In genomic region chr6:158157064-158157764, GRCh38 we compare ENCODE assay signal across 22 cellular contexts. TPM values are rescaled to one million over a fixed set of nuclear protein-coding genes. Genes with fewer than 3 reads are reported as not detected.
DNase-seq lines count a peak whose midpoint lies in the region; ATAC-seq, FAIRE-seq and TF ChIP-seq lines count a peak whose summit lies in the region.
"Had no signal": no experiment of that assay in that cellular context is flagged by ENCODE, and none has a peak within 500 bp of the region (broad histone marks: within the 10 kb centered on the region; RNA-seq: fewer than 3 reads in every experiment).

No MANE protein-coding gene starts in this region.

- CTCF ChIA-PET in K562 (lab: Yijun Ruan, JAX; ENCODE audit: low intra/inter-chr PET ratio), result no interaction called here

- no peaks in the 10 kb centered on the region for H3K4me1 ChIP-seq in K562 (replicated peaks in 1 of 2; ENCODE audit: control insufficient read depth in 2 of 2, insufficient read depth in 2 of 2, low read length in 2 of 2)
- H3K4me1 ChIP-seq: A549 had no signal

- no peak overlapping the region for H2AFZ ChIP-seq in K562 (ENCODE audit: low read depth, low read length)
- H2AFZ ChIP-seq: GM23338, PC-9 had no signal

- H3K9me3 ChIP-seq in K562 (replicated peaks; ENCODE audit: control insufficient read depth, insufficient read depth, low read depth, low read length), result no peaks in the 10 kb centered on the region
- H3K9me3 ChIP-seq: A549; BLaER1 treated with 17β-estradiol and CSF1 and Interleukin-3, amounts not matched to agents 10 nM and 100 nM had no signal

- TF ChIP-seq RAD21 in K562 (CRISPR knock-in tag; conservative IDR thresholded peaks at IDR 0.05 in 1 of 2, IDR thresholded peaks at IDR 0.05 in 1 of 2), result no peak

- POLR2A ChIA-PET in K562 (lab: Yijun Ruan, JAX), result interaction anchor here (0.9 kb wide), 1 partner anchor 10 kb away, joined by 3 read pairs; no protein-coding TSS in a partner anchor

- intact Hi-C loops in K562 (cut with micrococcal nuclease), result no loop called here
- intact Hi-C loops in left colon (cut with DNase I, micrococcal nuclease), result no loop called here

- no peaks in the 10 kb centered on the region for H3K79me2 ChIP-seq in K562 (ENCODE audit: control insufficient read depth, insufficient read depth, low read length)

- no TSS peak for BruUV-seq in K562 (replicated peaks; lab: Mats Ljungman, UMichigan)

- no peaks in the 10 kb centered on the region for H3K9me1 ChIP-seq in K562 (ENCODE audit: control insufficient read depth, insufficient read depth, low read length)

- no peak for TF ChIP-seq EP300 in K562 (IDR thresholded peaks at IDR 0.05; ENCODE audit: low read length)

- no peaks in the 10 kb centered on the region for H3K27me3 ChIP-seq in K562 (ENCODE audit: control insufficient read depth in 2 of 2, insufficient read depth in 2 of 2, low read length in 2 of 2)
- H3K27me3 ChIP-seq: BLaER1 treated with 17β-estradiol and CSF1 and Interleukin-3, amounts not matched to agents 10 nM and 100 nM had no signal

- in situ Hi-C loops in K562 (cut with MboI), result no loop called here

- peak; percentile 55 for FAIRE-seq in D721Med (lab: Jason Lieb, UNC)
- no peak for FAIRE-seq in K562 (lab: Jason Lieb, UNC)
- no peak for FAIRE-seq in GM12891 (lab: Jason Lieb, UNC)
- FAIRE-seq: A549, GM12892 had no signal

- WGBS in K562 (ENCODE audit: insufficient coverage, low coverage, missing lambda C conversion rate), result 44% methylated on average over 5 of the region's 5 CpGs

- TF ChIP-seq CTCF in D721Med (IDR thresholded peaks at IDR 0.05; ENCODE audit: insufficient read depth, missing control alignments) (no peak), K562 (IDR thresholded peaks at IDR 0.05 in 2 of 3, conservative IDR thresholded peaks at IDR 0.05 in 1 of 3; ENCODE audit: insufficient read depth in 2 of 3, low read depth in 1 of 3, low read length in 3 of 3) (no peak)

- H3K4me3 ChIP-seq in K562, result no peak overlapping the region
- H3K4me3 ChIP-seq: A549; BLaER1 treated with 17β-estradiol and CSF1 and Interleukin-3, amounts not matched to agents 10 nM and 100 nM; GM23338; PC-9 had no signal

- DNase-seq in D721Med (ENCODE audit: insufficient read length, low spot score) (no peak), HT1080 (ENCODE audit: low read depth) (peak; percentile 7), NOMO-1 (lab: John Stamatoyannopoulos, UW; ENCODE audit: unreplicated experiment in 2 of 2) (peak; percentile 57 to 69), K562 (ENCODE audit: extremely low read depth in 1 of 4, low spot score in 3 of 4) (peak in 1 of 4 experiments; percentile 12), NCI-H1417 (lab: John Stamatoyannopoulos, UW) (no peak), GM12891 (ENCODE audit: insufficient read length, low spot score) (no peak), left colon (no peak)
- DNase-seq: CD8-positive, alpha-beta T cell; DMS79 treated with DMSO at 0.1 percent for 48 hours; H9; NCI-H1105 treated with DMSO at 0.1 percent for 48 hours; NCI-H2029; NCI-H446 treated with DMSO at 0.1 percent for 48 hours; NCI-H526 treated with DMSO at 0.1 percent for 48 hours; PC-9; T-helper 1 cell had no signal

- no peaks in the 10 kb centered on the region for H3K36me3 ChIP-seq in K562 (ENCODE audit: control insufficient read depth, insufficient read depth, low read length)

- H3K4me2 ChIP-seq in K562 (ENCODE audit: insufficient read depth, low read length), result no peak overlapping the region
- H3K4me2 ChIP-seq: A549, GM23338, PC-9 had no signal

- no peak for TF ChIP-seq POLR2A in K562 (conservative IDR thresholded peaks at IDR 0.05)
- TF ChIP-seq POLR2A in GM12891 (IDR thresholded peaks at IDR 0.05; ENCODE audit: low read depth, low read length), result no peak

- no peak overlapping the region for H3K27ac ChIP-seq in K562 (ENCODE audit: extremely low read depth, low read depth, low read length)
- H3K27ac ChIP-seq: A549; BLaER1 treated with 17β-estradiol and CSF1 and Interleukin-3, amounts not matched to agents 10 nM and 100 nM; PC-9 had no signal

- H3K9ac ChIP-seq in K562 (ENCODE audit: insufficient read depth in 1 of 2, low read depth in 2 of 2, low read length in 2 of 2), result no peak overlapping the region
- H3K9ac ChIP-seq: BLaER1 treated with 17β-estradiol and CSF1 and Interleukin-3, amounts not matched to agents 10 nM and 100 nM had no signal

- ATAC-seq in K562 (no peak), GM21447 (IDR thresholded peaks at IDR 0.05; ENCODE audit: unreplicated experiment) (no peak), left colon (no peak)
- ATAC-seq: A549; CD8-positive, alpha-beta T cell; GM23338; Right ventricle myocardium inferior had no signal

- H4K20me1 ChIP-seq in K562 (replicated peaks; ENCODE audit: control insufficient read depth, insufficient read depth, low read length), result no peaks in the 10 kb centered on the region

TF ChIP-seq in K562, 482 proteins besides CTCF, POLR2A, EP300 and RAD21 (continues in another document):
- TF ChIP-seq RBM25 (IDR thresholded peaks at IDR 0.05; ENCODE audit: low read depth, low read length, severe bottlenecking), result peak; percentile 43

TF ChIP-seq in GM12891, 5 proteins besides CTCF, POLR2A, EP300 and RAD21:
- TF ChIP-seq PAX5 (IDR thresholded peaks at IDR 0.05; ENCODE audit: insufficient read depth, low read length, severe bottlenecking), result no peak
- TF ChIP-seq TAF1 (IDR thresholded peaks at IDR 0.05; ENCODE audit: low read depth, low read length), result no peak
- TF ChIP-seq SPI1 (IDR thresholded peaks at IDR 0.05; ENCODE audit: low read depth, low read length), result no peak
TF ChIP-seq in GM12891: peak in this region for 0.

RNA-seq across cellular contexts. Expression of gene SERAC1, which starts 10.8 kb away (rescaled TPM):
- total RNA-seq in HT1080 (2014; rRNA removed; shearing (Covaris generic)), result 3.5 and 4.3 TPM in 2 replicates
- polyA plus RNA-seq in HT1080 (2015; cell fraction: cytosol; rRNA removed), result 4.1 and 4.6 TPM in 2 replicates
- 4.9 TPM in 2 replicates for polyA plus RNA-seq in HT1080 (2015; cell fraction: nucleus; rRNA removed)
- 4.6 and 10.9 TPM in 2 replicates for total RNA-seq in K562 (2011; cell fraction: chromatin; rRNA removed; ENCODE audit: low replicate concordance)
- total RNA-seq in K562 (2011; cell fraction: nucleolus; rRNA removed), result 2.8 and 3.8 TPM in 2 replicates
- 5.1 and 11.2 TPM in 2 replicates for total RNA-seq in K562 (2011; cell fraction: nucleoplasm; rRNA removed)
- 2.2 and 2.8 TPM in 2 replicates for total RNA-seq in K562 (2014; rRNA removed)
- total RNA-seq in K562 (2014; rRNA removed; fragmentation: Illumina TruSeq; extraction: Trizol), result 3.5 and 4.4 TPM in 2 replicates
- 2.9 and 3.6 TPM in 2 replicates for total RNA-seq in K562 (2015; rRNA removed; fragmentation: Illumina TruSeq; extraction: Trizol)
- total RNA-seq in K562 (2021), result 2.6 and 4.2 TPM in 2 replicates
- polyA plus RNA-seq in K562 (2011; rRNA removed), result 4.8 and 6.2 TPM in 2 replicates
- polyA plus RNA-seq in K562 (2011; cell fraction: cytosol; rRNA removed), result 1.7 and 3.1 TPM in 2 replicates
- polyA plus RNA-seq in K562 (2011; cell fraction: nucleus; rRNA removed), result 4.4 and 5.3 TPM in 2 replicates
- polyA plus RNA-seq in K562 (2012), result 2.8 and 3.8 TPM in 2 replicates
- 3.1 and 3.3 TPM in 2 replicates for polyA plus RNA-seq in K562 (2014; fragmentation: Illumina TruSeq; extraction: Trizol)
- polyA plus RNA-seq in K562 (2014; fragmentation: Nextera tagmentation; extraction: Ambion mirVana), result 1 to 10 TPM; 1.8 to 2.0 TPM
- polyA plus RNA-seq in K562 (2014; rRNA removed), result 2.2 and 3.4 TPM in 2 replicates
- 6.8 and 7.7 TPM in 2 replicates for polyA minus RNA-seq in K562 (2011; rRNA and poly(A)+ RNA removed)
- 2.6 and 2.9 TPM in 2 replicates for polyA minus RNA-seq in K562 (2011; cell fraction: cytosol; rRNA and poly(A)+ RNA removed)
- polyA minus RNA-seq in K562 (2011; cell fraction: nucleus; rRNA and poly(A)+ RNA removed), result 3.4 and 5.3 TPM in 2 replicates
- polyA plus RNA-seq in GM12891 (2012; ENCODE audit: low read depth, missing spikeins), result 0.27 TPM
- total RNA-seq in left colon, result 10 to 100 TPM in 1 of 2 donors, 1 to 10 TPM in 1; 8.7 to 13.0 TPM

RNA-seq across cellular contexts. Expression of gene GTF2H5, which starts 10.9 kb away (rescaled TPM):
- total RNA-seq in HT1080 (2014; rRNA removed; shearing (Covaris generic)), result 6.9 and 7.6 TPM in 2 replicates
- 10.7 and 12.0 TPM in 2 replicates for polyA plus RNA-seq in HT1080 (2015; cell fraction: cytosol; rRNA removed)
- 4.0 and 6.2 TPM in 2 replicates for polyA plus RNA-seq in HT1080 (2015; cell fraction: nucleus; rRNA removed)
- total RNA-seq in K562 (2011; cell fraction: chromatin; rRNA removed; ENCODE audit: low replicate concordance), result 1.4 and 4.6 TPM in 2 replicates
- total RNA-seq in K562 (2011; cell fraction: nucleolus; rRNA removed), result 0.67 and 1.1 TPM in 2 replicates
- 1.6 and 5.2 TPM in 2 replicates for total RNA-seq in K562 (2011; cell fraction: nucleoplasm; rRNA removed)
- total RNA-seq in K562 (2014; rRNA removed), result 4.0 and 4.3 TPM in 2 replicates
- total RNA-seq in K562 (2014; rRNA removed; fragmentation: Illumina TruSeq; extraction: Trizol), result 28.8 and 33.6 TPM in 2 replicates
- total RNA-seq in K562 (2015; rRNA removed; fragmentation: Illumina TruSeq; extraction: Trizol), result 22.5 and 24.1 TPM in 2 replicates
- total RNA-seq in K562 (2021), result 27.2 and 30.1 TPM in 2 replicates
- polyA plus RNA-seq in K562 (2011; rRNA removed), result 17.2 and 24.9 TPM in 2 replicates
- 2.9 and 5.0 TPM in 2 replicates for polyA plus RNA-seq in K562 (2011; cell fraction: cytosol; rRNA removed)
- 1.6 and 3.1 TPM in 2 replicates for polyA plus RNA-seq in K562 (2011; cell fraction: nucleus; rRNA removed)
- polyA plus RNA-seq in K562 (2012), result 14.6 and 23.1 TPM in 2 replicates
- 15.2 and 15.8 TPM in 2 replicates for polyA plus RNA-seq in K562 (2014; fragmentation: Illumina TruSeq; extraction: Trizol)
- polyA plus RNA-seq in K562 (2014; fragmentation: Nextera tagmentation; extraction: Ambion mirVana), result 10 to 100 TPM; 48.8 to 58.4 TPM
- 14.9 and 19.1 TPM in 2 replicates for polyA plus RNA-seq in K562 (2014; rRNA removed)
- polyA minus RNA-seq in K562 (2011; rRNA and poly(A)+ RNA removed), result 6.6 and 7.4 TPM in 2 replicates
- polyA minus RNA-seq in K562 (2011; cell fraction: cytosol; rRNA and poly(A)+ RNA removed), result 0.46 and 1.5 TPM in 2 replicates
- polyA minus RNA-seq in K562 (2011; cell fraction: nucleus; rRNA and poly(A)+ RNA removed), result 0.54 and 0.78 TPM in 2 replicates
- 14.0 TPM for polyA plus RNA-seq in GM12891 (2012; ENCODE audit: low read depth, missing spikeins)
- total RNA-seq in left colon, result 10 to 100 TPM; 11.2 to 14.2 TPM

Comparison
In these comparisons a context has a peak if more than half of its experiments do, and no peak if none do; other contexts are left out.
1. DNase-seq: peak in HT1080 (single experiment) and NOMO-1 (2 of 2); none in D721Med (single experiment), NCI-H1417 (0 of 3), GM12891 (single experiment) and left colon (0 of 2).